Comparison of ENCODE assay signal across 1 cellular context in genomic region chr14:91396959-91397815, GRCh38.
A peak's percentile ranks its signal among the peaks of the same experiment; 100 is the strongest.
TF ChIP-seq lines count a peak whose summit lies in the region.

No MANE protein-coding gene starts in this region.

TF ChIP-seq in K562, 482 proteins besides CTCF, POLR2A, EP300 and RAD21 (continued from another document):
- TF ChIP-seq MGA (IDR thresholded peaks at IDR 0.05) (no peak), ZNF324 (CRISPR knock-in tag; IDR thresholded peaks at IDR 0.05) (no peak), TOE1 (IDR thresholded peaks at IDR 0.05; ENCODE audit: borderline replicate concordance) (no peak), TOE1 (CRISPR knock-in tag; IDR thresholded peaks at IDR 0.05; ENCODE audit: borderline replicate concordance, low read depth) (no peak), HDAC1 (IDR thresholded peaks at IDR 0.05) (peak in 1 of 2 experiments; percentile 29; a peak in 1 of 4 replicates), ZNF668 (CRISPR knock-in tag; IDR thresholded peaks at IDR 0.05) (no peak), SMARCA5 (IDR thresholded peaks at IDR 0.05) (no peak), CCNT2 (IDR thresholded peaks at IDR 0.05; ENCODE audit: borderline replicate concordance, extremely low read depth, insufficient read length, low read depth, low read length) (no peak), SAFB2 (IDR thresholded peaks at IDR 0.05; ENCODE audit: borderline replicate concordance, low read depth, low read length, severe bottlenecking) (no peak), GATA2 (CRISPR knock-in tag; IDR thresholded peaks at IDR 0.05) (no peak), ZBTB11 (CRISPR knock-in tag; IDR thresholded peaks at IDR 0.05) (peak in 1 of 3 experiments; percentile 44; a peak in 1 of 6 replicates), ELF4 (CRISPR knock-in tag; IDR thresholded peaks at IDR 0.05) (no peak), STAT6 (CRISPR knock-in tag; IDR thresholded peaks at IDR 0.05) (no peak), MYBL2 (IDR thresholded peaks at IDR 0.05; ENCODE audit: low read depth) (no peak), MYBL2 (CRISPR knock-in tag; IDR thresholded peaks at IDR 0.05; ENCODE audit: borderline replicate concordance) (no peak)
